ENCODE assay signal across 1 cellular context in genomic region chr20:32823737-32824588, GRCh38.
TF ChIP-seq lines count a peak whose summit lies in the region.

No MANE protein-coding gene starts in this region.

TF ChIP-seq in HepG2, 621 proteins besides CTCF, POLR2A, EP300 and RAD21 (continued from another document and continues in another):
- TF ChIP-seq THAP7 (CRISPR knock-in tag; IDR thresholded peaks at IDR 0.05) (0 out of 2 replicates have a peak, but pooled peaks have one; percentile 2), MTF1 (CRISPR knock-in tag; IDR thresholded peaks at IDR 0.05) (no peak), ZNF121 (CRISPR knock-in tag; IDR thresholded peaks at IDR 0.05) (no peak), ZNF317 (CRISPR knock-in tag; IDR thresholded peaks at IDR 0.05) (0 out of 2 replicates have a peak, but pooled peaks have one; percentile 27), RNF219 (CRISPR knock-in tag; IDR thresholded peaks at IDR 0.05) (no peak), NR0B2 (CRISPR knock-in tag; IDR thresholded peaks at IDR 0.05) (no peak), RBM22 (optimal IDR thresholded peaks at IDR 0.05; ENCODE audit: low read length) (peak; percentile 89), ZNF549 (CRISPR knock-in tag; IDR thresholded peaks at IDR 0.05) (no peak), RNF2 (conservative IDR thresholded peaks at IDR 0.05; ENCODE audit: low read depth) (no peak), ELK4 (CRISPR knock-in tag; IDR thresholded peaks at IDR 0.05; ENCODE audit: borderline replicate concordance) (no peak), MAF1 (CRISPR knock-in tag; IDR thresholded peaks at IDR 0.05; ENCODE audit: borderline replicate concordance) (no peak), ZNF230 (CRISPR knock-in tag; IDR thresholded peaks at IDR 0.05) (no peak), YY1 (IDR thresholded peaks at IDR 0.05; ENCODE audit: insufficient read depth, insufficient replicate concordance, low read depth, low read length) (no peak), ZNF747 (CRISPR knock-in tag; IDR thresholded peaks at IDR 0.05; ENCODE audit: borderline replicate concordance) (no peak), ZBTB39 (CRISPR knock-in tag; IDR thresholded peaks at IDR 0.05) (no peak), RBM39 (IDR thresholded peaks at IDR 0.05; ENCODE audit: low read depth, low read length, poor library complexity, severe bottlenecking) (no peak), ZBTB44 (CRISPR knock-in tag; IDR thresholded peaks at IDR 0.05) (no peak), DPF2 (CRISPR knock-in tag; IDR thresholded peaks at IDR 0.05; ENCODE audit: borderline replicate concordance, low read depth) (0 out of 2 replicates have a peak, but pooled peaks have one; percentile 21), ZNF740 (CRISPR knock-in tag; IDR thresholded peaks at IDR 0.05) (no peak), MAFG (CRISPR knock-in tag; IDR thresholded peaks at IDR 0.05) (no peak), MXI1 (IDR thresholded peaks at IDR 0.05; ENCODE audit: borderline replicate concordance, low read depth, low read length) (0 out of 3 replicates have a peak, but pooled peaks have one; percentile 15), ZFP37 (CRISPR knock-in tag; IDR thresholded peaks at IDR 0.05; ENCODE audit: borderline replicate concordance) (no peak), ZNF800 (CRISPR knock-in tag; IDR thresholded peaks at IDR 0.05) (no peak), ZNF143 (CRISPR knock-in tag; IDR thresholded peaks at IDR 0.05) (no peak), SATB2 (CRISPR knock-in tag; IDR thresholded peaks at IDR 0.05) (no peak), THAP8 (CRISPR knock-in tag; IDR thresholded peaks at IDR 0.05; ENCODE audit: borderline replicate concordance) (no peak), TBX2 (CRISPR knock-in tag; IDR thresholded peaks at IDR 0.05; ENCODE audit: borderline replicate concordance) (no peak), ZNF687 (CRISPR knock-in tag; IDR thresholded peaks at IDR 0.05) (no peak), ETV5 (CRISPR knock-in tag; IDR thresholded peaks at IDR 0.05; ENCODE audit: borderline replicate concordance) (0 out of 2 replicates have a peak, but pooled peaks have one; percentile 16), ZBTB34 (CRISPR knock-in tag; IDR thresholded peaks at IDR 0.05) (no peak), RFXANK (CRISPR knock-in tag; IDR thresholded peaks at IDR 0.05) (no peak), ZNF205 (CRISPR knock-in tag; IDR thresholded peaks at IDR 0.05) (no peak), FUBP1 (CRISPR knock-in tag; IDR thresholded peaks at IDR 0.05; ENCODE audit: borderline replicate concordance) (no peak), ZNF24 (IDR thresholded peaks at IDR 0.05) (no peak), THRA (CRISPR knock-in tag; IDR thresholded peaks at IDR 0.05; ENCODE audit: borderline replicate concordance) (no peak), HOXA7 (CRISPR knock-in tag; IDR thresholded peaks at IDR 0.05) (no peak), ZNF460 (CRISPR knock-in tag; IDR thresholded peaks at IDR 0.05; ENCODE audit: borderline replicate concordance) (no peak)
